21 cellular contexts compared by ENCODE assay signal in genomic region chr17:46141645-46142044, GRCh38. TPM values are rescaled to one million over a fixed set of nuclear protein-coding genes. Genes with fewer than 3 reads are reported as not detected.
DNase-seq lines count a peak whose midpoint lies in the region; ATAC-seq and TF ChIP-seq lines count a peak whose summit lies in the region.
"Had no signal": no experiment of that assay in that cellular context is flagged by ENCODE, and none has a peak within 500 bp of the region (broad histone marks: within the 10 kb centered on the region; RNA-seq: fewer than 3 reads in every experiment).

No MANE protein-coding gene starts in this region.

- intact Hi-C loops in CD14-positive monocyte (cut with micrococcal nuclease) (no loop called here), mucosa of descending colon (cut with DNase I, micrococcal nuclease) (no loop called here)

- peaks cover 75% of the 10 kb centered on the region for H3K4me1 Mint-ChIP-seq in CD14-positive monocyte

- H3K9me3 Mint-ChIP-seq in CD14-positive monocyte: no peaks in the 10 kb centered on the region
- H3K9me3 Mint-ChIP-seq: T-helper 2 cell treated with Interferon-gamma antibody and Interleukin-4, amounts not matched to agents 5 μg/mL and 100 μg/mL, for 36 hours had no signal

- peaks cover 95% of the 10 kb centered on the region for H4K20me1 ChIP-seq in OCI-LY3 (ENCODE audit: insufficient read depth, low read length)

- H3K4me3 ChIP-seq in GM12865 (ENCODE audit: low read depth, low read length) (peak overlapping the region; percentile 13; the same call in 1 of the 2 replicates), OCI-LY3 (ENCODE audit: low read length) (peak overlapping the region; percentile 28), mucosa of descending colon (no peak overlapping the region)
- H3K4me3 ChIP-seq: heart right ventricle, sigmoid colon, testis had no signal

- H3K9me3 ChIP-seq in OCI-LY3 (ENCODE audit: insufficient read depth, low read length) (no peaks in the 10 kb centered on the region), mucosa of descending colon (no peaks in the 10 kb centered on the region)
- H3K9me3 ChIP-seq: heart right ventricle, sigmoid colon, testis had no signal

- H3K36me3 ChIP-seq in OCI-LY3 (replicated peaks; ENCODE audit: low read depth, low read length): no peaks in the 10 kb centered on the region
- H3K36me3 ChIP-seq in mucosa of descending colon (ENCODE audit: low read depth): no peaks in the 10 kb centered on the region
- H3K36me3 ChIP-seq: heart right ventricle, sigmoid colon had no signal

- H3K36me3 Mint-ChIP-seq in CD14-positive monocyte: peaks cover 2 to 6% of the 10 kb centered on the region in 2 donors

- H3K4me2 ChIP-seq in OCI-LY3 (ENCODE audit: low read length): peak overlapping the region; percentile 66

- H3K79me2 ChIP-seq in OCI-LY3 (ENCODE audit: low read length): peaks cover 94% of the 10 kb centered on the region

- no peak overlapping the region for H3K9ac ChIP-seq in OCI-LY3 (ENCODE audit: low read length)

- DNase-seq in CD14-positive monocyte (ENCODE audit: low spot score) (no peak), GM12865 (ENCODE audit: low read depth) (peak; percentile 60), left lobe of liver (ENCODE audit: low spot score) (no peak), HuH-7.5 (ENCODE audit: low spot score) (no peak), NCI-H748 treated with DMSO at 0.1 percent for 48 hours (lab: John Stamatoyannopoulos, UW) (no peak), mucosa of descending colon (no peak)
- DNase-seq: activated CD4-positive, CD25-positive, alpha-beta regulatory T cell treated with anti-CD3 and anti-CD28 coated beads, Interleukin-2, amount 50 U/mL, for 72 hours; activated CD8-positive, alpha-beta memory T cell treated with anti-CD3 and anti-CD28 coated beads, Interleukin-2, amount 50 U/mL, for 48 hours; central memory CD4-positive, alpha-beta T cell; heart right ventricle; IMR-90; midbrain; NCI-H1105; occipital lobe; sigmoid colon; stimulated activated CD4-positive, alpha-beta T cell treated with anti-CD3 and anti-CD28 coated beads, Interleukin-2, amount 100 ng/mL, for 24 hours; testis had no signal

- no peak for TF ChIP-seq CTCF in CD14-positive monocyte (IDR thresholded peaks at IDR 0.05)
- no peak for TF ChIP-seq CTCF in GM12865 (IDR thresholded peaks at IDR 0.05; ENCODE audit: insufficient read depth, low read depth, low read length, missing control alignments)
- TF ChIP-seq CTCF in OCI-LY3 (IDR thresholded peaks at IDR 0.05; ENCODE audit: low read depth, low read length): no peak
- TF ChIP-seq CTCF in mucosa of descending colon (IDR thresholded peaks at IDR 0.05): no peak

- H3K4me3 Mint-ChIP-seq in CD14-positive monocyte: peak overlapping the region; percentile 39 to 62
- H3K4me3 Mint-ChIP-seq: T-helper 2 cell treated with Interferon-gamma antibody and Interleukin-4, amounts not matched to agents 5 μg/mL and 100 μg/mL, for 36 hours had no signal

- ATAC-seq in left lobe of liver (peak; percentile 26), HG02973 (IDR thresholded peaks at IDR 0.05; ENCODE audit: unreplicated experiment) (no peak), mucosa of descending colon (no peak)
- ATAC-seq: heart right ventricle, Right ventricle myocardium inferior had no signal

- H3K4me1 ChIP-seq in OCI-LY3 (ENCODE audit: low read length) (peaks cover 76% of the 10 kb centered on the region), mucosa of descending colon (ENCODE audit: low read depth) (peaks cover 26% of the 10 kb centered on the region)

- H2AFZ ChIP-seq in OCI-LY3 (ENCODE audit: low read depth, low read length): no peak overlapping the region

- peak overlapping the region; percentile 68 to 92 (median 87) for H3K27ac Mint-ChIP-seq in CD14-positive monocyte
- H3K27ac Mint-ChIP-seq: T-helper 2 cell treated with Interferon-gamma antibody and Interleukin-4, amounts not matched to agents 5 μg/mL and 100 μg/mL, for 36 hours had no signal

- no peaks in the 10 kb centered on the region for H3K27me3 ChIP-seq in OCI-LY3 (ENCODE audit: low read depth, low read length)
- H3K27me3 ChIP-seq: heart right ventricle, sigmoid colon, testis had no signal

- no peaks in the 10 kb centered on the region for H3K27me3 Mint-ChIP-seq in CD14-positive monocyte (ENCODE audit: low read depth in 3 of 3)

- H3K27ac ChIP-seq in OCI-LY3 (ENCODE audit: low read length): no peak overlapping the region
- H3K27ac ChIP-seq: sigmoid colon, testis had no signal

RNA-seq across cellular contexts. Expression of gene KANSL1, which starts 51.6 kb away (rescaled TPM):
- 1 to 10 TPM; 3.1 to 4.6 TPM for polyA plus RNA-seq in CD14-positive monocyte
- total RNA-seq in left lobe of liver (23.2 TPM), mucosa of descending colon (100 to 1,000 TPM in 1 of 3 donors, 10 to 100 TPM in 2; 80.2 to 107 (median 88.8) TPM)
